In genomic region chr16:58049697-58050185, GRCh38 we compare ENCODE assay signal across 1 cellular context.
TF ChIP-seq lines count a peak whose summit lies in the region.

No MANE protein-coding gene starts in this region.

TF ChIP-seq in HepG2, 621 proteins besides CTCF, POLR2A, EP300 and RAD21:
- TF ChIP-seq MAZ (IDR thresholded peaks at IDR 0.05; ENCODE audit: borderline replicate concordance, low read depth, low read length), result no peak
- TF ChIP-seq MAZ (CRISPR knock-in tag; IDR thresholded peaks at IDR 0.05; ENCODE audit: low read depth), result no peak
- peak; percentile 68; the same call in 1 of the 2 replicates for TF ChIP-seq ZNF629 (CRISPR knock-in tag; conservative IDR thresholded peaks at IDR 0.05)
